In genomic region chr10:77281719-77282118, GRCh38 we compare ENCODE assay signal across 14 cellular contexts.
A peak's percentile ranks its signal among the peaks of the same experiment; 100 is the strongest.
DNase-seq lines count a peak whose midpoint lies in the region; TF ChIP-seq lines count a peak whose summit lies in the region.
"Had no signal": no experiment of that assay in that cellular context is flagged by ENCODE, and none has a peak within 500 bp of the region (broad histone marks: within the 10 kb centered on the region; RNA-seq: fewer than 3 reads in every experiment).

No MANE protein-coding gene starts in this region.

- H3K14ac ChIP-seq in mesenchymal stem cell (ENCODE audit: low read length in 2 of 2), result no peak overlapping the region

- peaks cover 8% of the 10 kb centered on the region for H3K79me1 ChIP-seq in mesenchymal stem cell (replicated peaks; ENCODE audit: low read length, poor library complexity, severe bottlenecking)

- 100% methylated on average over 2 of the region's 4 CpGs for WGBS in mesenchymal stem cell

- H3K23ac ChIP-seq in mesenchymal stem cell (ENCODE audit: low read length in 2 of 2), result no peak overlapping the region

- no peak overlapping the region for H2BK12ac ChIP-seq in mesenchymal stem cell (ENCODE audit: low read length in 2 of 2)

- H4K8ac ChIP-seq in mesenchymal stem cell (ENCODE audit: low read length), result no peak overlapping the region

- H3K27me3 ChIP-seq in KMS-11 (ENCODE audit: insufficient read depth, low read depth) (no peaks in the 10 kb centered on the region), mesenchymal stem cell (ENCODE audit: control insufficient read depth in 1 of 2, insufficient read depth in 1 of 2, low read length in 2 of 2) (no peaks in the 10 kb centered on the region)

- no peak overlapping the region for H2AFZ ChIP-seq in KMS-11 (ENCODE audit: low read depth)
- H2AFZ ChIP-seq in mesenchymal stem cell (ENCODE audit: low read depth, low read length), result no peak overlapping the region

- no peak overlapping the region for H4K91ac ChIP-seq in mesenchymal stem cell (ENCODE audit: low read length)

- no peak overlapping the region for H2BK5ac ChIP-seq in mesenchymal stem cell (ENCODE audit: low read depth, low read length, poor library complexity, severe bottlenecking)

- no peak overlapping the region for H3K9ac ChIP-seq in KMS-11
- H3K9ac ChIP-seq in mesenchymal stem cell (ENCODE audit: low read length), result no peak overlapping the region

- no peak overlapping the region for H2AK5ac ChIP-seq in mesenchymal stem cell (ENCODE audit: low read length, severe bottlenecking)

- TF ChIP-seq CTCF in KMS-11 (conservative IDR thresholded peaks at IDR 0.05; ENCODE audit: low read depth, low read length), result no peak

- peaks cover 18% of the 10 kb centered on the region for H3K4me1 ChIP-seq in KMS-11 (ENCODE audit: low read depth, poor library complexity, severe bottlenecking)
- peaks cover 1% of the 10 kb centered on the region for H3K4me1 ChIP-seq in mesenchymal stem cell (ENCODE audit: control insufficient read depth, insufficient read depth, low read depth, low read length)

- H3K18ac ChIP-seq in mesenchymal stem cell (ENCODE audit: low read depth in 1 of 2, low read length in 2 of 2), result no peak overlapping the region

- no peaks in the 10 kb centered on the region for H3K79me2 ChIP-seq in KMS-11 (ENCODE audit: insufficient read depth, low read depth)

- peaks cover 5% of the 10 kb centered on the region for H3K36me3 Mint-ChIP-seq in activated naive CD8-positive, alpha-beta T cell treated with anti-CD3 and anti-CD28 coated beads for 36 hours

- H3K36me3 ChIP-seq in KMS-11 (ENCODE audit: insufficient read depth) (no peaks in the 10 kb centered on the region), mesenchymal stem cell (ENCODE audit: control insufficient read depth in 1 of 2, insufficient read depth in 2 of 2, low read depth in 1 of 2, low read length in 2 of 2) (no peaks in the 10 kb centered on the region)

- peak overlapping the region; percentile 4 for H3K4me3 Mint-ChIP-seq in activated naive CD8-positive, alpha-beta T cell treated with anti-CD3 and anti-CD28 coated beads for 36 hours
- H3K4me3 Mint-ChIP-seq: H9 had no signal

- no peaks in the 10 kb centered on the region for H3K9me3 ChIP-seq in mesenchymal stem cell (ENCODE audit: control insufficient read depth, low read length)

- no peak overlapping the region for H2BK120ac ChIP-seq in mesenchymal stem cell (ENCODE audit: low read depth, low read length)

- H2BK15ac ChIP-seq in mesenchymal stem cell (ENCODE audit: low read depth, poor library complexity, severe bottlenecking), result no peak overlapping the region

- peak overlapping the region; percentile 13 for H3K27ac Mint-ChIP-seq in activated naive CD8-positive, alpha-beta T cell treated with anti-CD3 and anti-CD28 coated beads for 36 hours
- H3K27ac Mint-ChIP-seq: H9 had no signal

- no peaks in the 10 kb centered on the region for H4K20me1 ChIP-seq in KMS-11 (ENCODE audit: insufficient read depth)

- no peak overlapping the region for H3K27ac ChIP-seq in KMS-11
- H3K27ac ChIP-seq in mesenchymal stem cell (ENCODE audit: low read length, poor library complexity, severe bottlenecking), result no peak overlapping the region

- no peak overlapping the region for H3K4me3 ChIP-seq in KMS-11 (IDR thresholded peaks at IDR 0.05; ENCODE audit: insufficient read depth, low read depth, low read length)
- no peak overlapping the region for H3K4me3 ChIP-seq in mesenchymal stem cell (ENCODE audit: insufficient read depth in 1 of 2, low read depth in 1 of 2, low read length in 2 of 2)

- H3K4me2 ChIP-seq in KMS-11 (peak overlapping the region; percentile 72), mesenchymal stem cell (ENCODE audit: low read length, poor library complexity, severe bottlenecking) (no peak overlapping the region)

- H3K27me3 Mint-ChIP-seq in activated naive CD8-positive, alpha-beta T cell treated with anti-CD3 and anti-CD28 coated beads for 36 hours, result no peaks in the 10 kb centered on the region

- no peak overlapping the region for H3K4ac ChIP-seq in mesenchymal stem cell (ENCODE audit: low read depth in 1 of 2, low read length in 2 of 2)

- DNase-seq in activated naive CD8-positive, alpha-beta T cell treated with anti-CD3 and anti-CD28 coated beads for 36 hours, result peak; percentile 23
- DNase-seq in islet precursor cell (peak; percentile 8), NCI-H1092 (lab: John Stamatoyannopoulos, UW) (no peak), retina (no peak), mesenchymal stem cell (no peak), T-helper 1 cell (no peak)
- DNase-seq: DMS153, EL, H9, NCI-H2107, NCI-H345, NCI-H69, Right ventricle myocardium superior had no signal

- H3K9me3 Mint-ChIP-seq in activated naive CD8-positive, alpha-beta T cell treated with anti-CD3 and anti-CD28 coated beads for 36 hours, result peaks cover 13% of the 10 kb centered on the region

- H3K4me1 Mint-ChIP-seq in activated naive CD8-positive, alpha-beta T cell treated with anti-CD3 and anti-CD28 coated beads for 36 hours, result peaks cover 40% of the 10 kb centered on the region

Comparison
In these comparisons a context has a peak if more than half of its experiments do, and no peak if none do; other contexts are left out.
1. DNase-seq: peak in activated naive CD8-positive, alpha-beta T cell treated with anti-CD3 and anti-CD28 coated beads for 36 hours (single experiment) and islet precursor cell (single experiment); none in NCI-H1092 (single experiment), retina (single experiment), mesenchymal stem cell (single experiment) and T-helper 1 cell (0 of 5).